ENCODE assay signal across 21 cellular contexts in genomic region chr13:111542530-111543341, GRCh38.
A peak's percentile ranks its signal among the peaks of the same experiment; 100 is the strongest.
DNase-seq lines count a peak whose midpoint lies in the region; ATAC-seq, FAIRE-seq and TF ChIP-seq lines count a peak whose summit lies in the region.
"Had no signal": no experiment of that assay in that cellular context is flagged by ENCODE, and none has a peak within 500 bp of the region (broad histone marks: within the 10 kb centered on the region; RNA-seq: fewer than 3 reads in every experiment).

No MANE protein-coding gene starts in this region.

- no TSS peak for BruUV-seq in HepG2 (replicated peaks; lab: Mats Ljungman, UMichigan)

- H3K79me2 ChIP-seq in HepG2 (ENCODE audit: insufficient read depth, low read length) = no peaks in the 10 kb centered on the region

- peak overlapping the region; percentile 78 for H2BK15ac ChIP-seq in neuronal stem cell (ENCODE audit: low read length)

- H4K91ac ChIP-seq in neuronal stem cell (ENCODE audit: low read depth, low read length, poor library complexity) = no peak overlapping the region

- TF ChIP-seq POLR2A in HepG2 (IDR thresholded peaks at IDR 0.05; ENCODE audit: insufficient read depth in 1 of 2, low read depth in 2 of 2, low read length in 2 of 2) = no peak

- FAIRE-seq in HepG2 (lab: Jason Lieb, UNC) = no peak
- FAIRE-seq: D721Med, G401.6, GM12892, GM19239 had no signal

- H3K4me2 ChIP-seq in BLaER1 (peak overlapping the region; percentile 78), HepG2 (ENCODE audit: low read depth, low read length) (no peak overlapping the region), neuronal stem cell (ENCODE audit: insufficient read depth, low read length, poor library complexity, severe bottlenecking) (no peak overlapping the region)

- no peak for TF ChIP-seq EP300 in HepG2 (IDR thresholded peaks at IDR 0.05; ENCODE audit: low read depth in 2 of 2, low read length in 2 of 2)
- TF ChIP-seq EP300 in HepG2 (CRISPR knock-in tag; IDR thresholded peaks at IDR 0.05; ENCODE audit: borderline replicate concordance) = no peak

- no peaks in the 10 kb centered on the region for H3K79me1 ChIP-seq in neuronal stem cell (ENCODE audit: low read depth, low read length)

- H2AFZ ChIP-seq in HepG2 (ENCODE audit: low read length) (no peak overlapping the region), neuronal stem cell (ENCODE audit: low read length) (no peak overlapping the region)

- POLR2A ChIA-PET in HepG2 (lab: Yijun Ruan, JAX) = no interaction called here

- TF ChIP-seq RAD21 in HepG2 (CRISPR knock-in tag; IDR thresholded peaks at IDR 0.05) = no peak

- H3K18ac ChIP-seq in neuronal stem cell (ENCODE audit: low read length) = peak overlapping the region; percentile 63

- no peak overlapping the region for H2BK5ac ChIP-seq in neuronal stem cell (ENCODE audit: low read length)

- no peak overlapping the region for H3K4ac ChIP-seq in neuronal stem cell (ENCODE audit: low read length)

- WGBS in HepG2 (ENCODE audit: low lambda C conversion rate) = 5% methylated on average over 8 of the region's 14 CpGs
- no CpG with 5 or more reads among the region's 14 CpGs for WGBS in neuronal stem cell (ENCODE audit: extremely low coverage in 2 of 2, insufficient read length in 2 of 2, insufficient replicate concordance in 1 of 2), 2 donors

- H3K4me1 ChIP-seq in BLaER1 (peaks cover 27% of the 10 kb centered on the region), HepG2 (ENCODE audit: insufficient read depth, low read length) (no peaks in the 10 kb centered on the region), neuronal stem cell (ENCODE audit: control insufficient read depth in 2 of 2, insufficient read depth in 1 of 2, low read depth in 1 of 2, low read length in 2 of 2) (no peaks in the 10 kb centered on the region)

- H4K8ac ChIP-seq in neuronal stem cell (ENCODE audit: low read depth, low read length) = no peak overlapping the region

- intact Hi-C loops in HepG2 (cut with micrococcal nuclease; ENCODE audit: unreplicated experiment) = no loop called here

- peak overlapping the region; percentile 95 for H3K14ac ChIP-seq in neuronal stem cell (ENCODE audit: low read length)

- H3K9ac ChIP-seq in BLaER1 (0 out of 2 replicates have a peak overlapping the region, but pooled peaks have one; percentile 25), HepG2 (ENCODE audit: insufficient read depth, low read depth, low read length) (no peak overlapping the region), neuronal stem cell (ENCODE audit: low read depth, low read length, poor library complexity) (peak overlapping the region; percentile 47)

- in situ Hi-C loops in HepG2 (cut with HindIII; ENCODE audit: extremely low pct_ligation_motif_present, low pct_unique_long_range_greater_than_20kb) = no loop called here

- DNase-seq in coronary artery (ENCODE audit: low spot score) = peak; percentile 57
- DNase-seq in HepG2 (ENCODE audit: low spot score) = no peak
- no peak for DNase-seq in neuronal stem cell (ENCODE audit: low spot score)
- no peak for DNase-seq in activated CD4-positive, alpha-beta T cell treated with anti-CD3 and anti-CD28 coated beads for 1 hour
- DNase-seq in NCI-H1105 (lab: John Stamatoyannopoulos, UW) = no peak
- DNase-seq in hypothalamus (lab: John Stamatoyannopoulos, UW) = no peak
- DNase-seq: 8988T; AML-193; C1 segment of cervical spinal cord; CD4-positive, alpha-beta memory T cell; DMS153; DMS79 treated with DMSO at 0.1 percent for 48 hours; EL had no signal

- H4K20me1 ChIP-seq in BLaER1 = no peaks in the 10 kb centered on the region
- no peaks in the 10 kb centered on the region for H4K20me1 ChIP-seq in HepG2 (ENCODE audit: insufficient read depth, low read length)

- H2BK12ac ChIP-seq in neuronal stem cell (ENCODE audit: low read length) = no peak overlapping the region

- H3K23ac ChIP-seq in neuronal stem cell (ENCODE audit: low read depth, low read length, poor library complexity) = peak overlapping the region; percentile 81

- H3K27me3 ChIP-seq in BLaER1 (no peaks in the 10 kb centered on the region), HepG2 (ENCODE audit: control insufficient read depth in 1 of 2, insufficient read depth in 2 of 2, low read length in 2 of 2) (peaks cover 0 to 25% of the 10 kb centered on the region in 2 experiments; a peak in 4 of 5 replicates), neuronal stem cell (ENCODE audit: control insufficient read depth in 3 of 3, insufficient read depth in 3 of 3, low read depth in 1 of 3, low read length in 3 of 3) (peaks cover 0 to 1% (median 0%) of the 10 kb centered on the region in 3 experiments)

- CTCF ChIA-PET in HepG2 (lab: Yijun Ruan, JAX; ENCODE audit: low intra/inter-chr PET ratio, low total read pairs) = no interaction called here

- H3K36me3 ChIP-seq in BLaER1 (no peaks in the 10 kb centered on the region), HepG2 (replicated peaks in 1 of 2; ENCODE audit: control insufficient read depth in 1 of 2, insufficient read depth in 2 of 2, low read length in 2 of 2) (no peaks in the 10 kb centered on the region; a peak in 1 of 5 replicates), neuronal stem cell (replicated peaks in 1 of 2; ENCODE audit: control insufficient read depth in 2 of 2, insufficient read depth in 2 of 2, low read length in 2 of 2) (no peaks in the 10 kb centered on the region)

- H3K27ac ChIP-seq in BLaER1 = no peak overlapping the region
- H3K27ac ChIP-seq in coronary artery = no peak overlapping the region
- H3K27ac ChIP-seq in HepG2 (ENCODE audit: extremely low read length, insufficient read depth, low read length) = no peak overlapping the region
- H3K27ac ChIP-seq in neuronal stem cell (replicated peaks; ENCODE audit: low read length) = no peak overlapping the region
- H3K27ac ChIP-seq: HL-60 had no signal

- H3K4me3 ChIP-seq in BLaER1 (no peak overlapping the region), coronary artery (no peak overlapping the region), HepG2 (replicated peaks in 1 of 3; ENCODE audit: insufficient read depth in 1 of 3, low read depth in 2 of 3, low read length in 3 of 3) (no peak overlapping the region), neuronal stem cell (ENCODE audit: low read length in 2 of 2) (no peak overlapping the region)

- ATAC-seq in HepG2 (no peak), HG03521 (IDR thresholded peaks at IDR 0.05; ENCODE audit: unreplicated experiment) (no peak)
- ATAC-seq: HCT116 had no signal

- no peak overlapping the region for H2BK120ac ChIP-seq in neuronal stem cell (ENCODE audit: low read depth, low read length)

- peaks cover 15% of the 10 kb centered on the region for H3K9me3 ChIP-seq in BLaER1
- H3K9me3 ChIP-seq in HepG2 (ENCODE audit: low read length) = no peaks in the 10 kb centered on the region
- H3K9me3 ChIP-seq in neuronal stem cell (replicated peaks in 1 of 2; ENCODE audit: control insufficient read depth in 2 of 2, insufficient read depth in 1 of 2, low read depth in 1 of 2, low read length in 2 of 2) = peaks cover 0 to 2% of the 10 kb centered on the region in 2 donors

- peak overlapping the region; percentile 66 for H2AK5ac ChIP-seq in neuronal stem cell (ENCODE audit: low read depth, low read length)

- TF ChIP-seq CTCF in coronary artery (IDR thresholded peaks at IDR 0.05) (no peak), HepG2 (CRISPR knock-in tag; IDR thresholded peaks at IDR 0.05) (no peak)

TF ChIP-seq in HepG2, 621 proteins besides CTCF, POLR2A, EP300 and RAD21:
- no peak for TF ChIP-seq ZNF788 (CRISPR knock-in tag; IDR thresholded peaks at IDR 0.05; ENCODE audit: borderline replicate concordance)
- TF ChIP-seq MNT (IDR thresholded peaks at IDR 0.05) = peak; percentile 96
TF ChIP-seq in HepG2: peak in this region for 1.
